8 cellular contexts compared by ENCODE assay signal in the genomic region with DNA sequence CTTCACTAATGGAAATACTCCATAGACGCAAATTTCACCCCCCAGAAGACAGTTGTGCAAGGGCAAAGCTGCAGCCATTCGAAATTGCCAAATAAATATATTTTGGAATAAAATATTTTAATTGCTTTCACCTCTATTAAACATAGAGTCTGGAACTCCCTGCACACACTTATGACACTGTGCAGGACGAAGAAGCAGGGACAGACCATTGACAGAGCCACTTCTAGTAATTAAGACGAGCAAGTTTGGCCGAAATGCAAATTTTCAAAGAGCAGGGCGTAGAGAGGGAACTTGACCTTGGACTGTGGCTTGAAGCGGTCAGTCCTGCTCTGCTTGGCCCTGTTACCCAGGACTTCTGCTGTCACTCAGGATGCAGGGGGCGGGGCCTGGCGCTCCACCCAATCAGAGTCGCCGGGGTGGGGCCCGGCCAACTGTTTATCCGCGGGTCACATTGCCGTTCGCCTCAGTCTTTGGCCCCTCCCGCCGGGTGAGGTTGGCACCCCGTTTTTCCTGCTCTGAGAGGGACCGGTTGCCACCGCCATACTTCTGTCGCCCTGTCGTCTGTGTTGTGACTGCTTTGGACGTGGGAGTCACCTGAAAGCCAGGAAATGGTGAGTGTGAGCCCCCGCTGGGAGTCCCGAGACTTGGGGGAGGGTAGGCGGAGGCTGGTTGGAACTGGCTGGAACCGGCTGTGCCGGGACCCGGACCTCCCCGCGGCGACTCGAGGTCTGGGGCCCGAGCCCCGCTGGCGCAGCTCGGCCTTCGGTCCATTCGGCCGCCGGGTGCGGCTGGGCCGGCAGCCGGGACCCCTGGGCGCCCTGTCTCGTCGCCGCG. TPM values are rescaled to one million over a fixed set of nuclear protein-coding genes. Genes with fewer than 3 reads are reported as not detected.
A peak's percentile ranks its signal among the peaks of the same experiment; 100 is the strongest.
DNase-seq lines count a peak whose midpoint lies in the region; ATAC-seq lines count a peak whose summit lies in the region.

Gene ZNF844 (plus strand): TSS at position 466 of the 834 bp plus-strand sequence. CDS start 143 bp downstream, at position 609.

- peak; percentile 95 for DNase-seq in D341Med (ENCODE audit: low spot score)
- DNase-seq in NCI-H1417 treated with DMSO at 0.1 percent for 48 hours (lab: John Stamatoyannopoulos, UW): peak; percentile 36
- DNase-seq in activated CD4-positive, alpha-beta T cell treated with anti-CD3 and anti-CD28 coated beads, Interleukin-2, amount 10 ng/mL, durations not matched to agents 24 days and 14 days: peak; percentile 77
- DNase-seq in cortex of kidney (lab: John Stamatoyannopoulos, UW): peak; percentile 42
- peak; percentile 88 for DNase-seq in stimulated activated CD4-positive, alpha-beta T cell treated with anti-CD3 and anti-CD28 coated beads, Interleukin-15, amount 100 ng/mL, for 24 hours
- DNase-seq in NCI-H2107 treated with DMSO at 0.1 percent for 48 hours (lab: John Stamatoyannopoulos, UW; ENCODE audit: unreplicated experiment): no peak

- H3K9me3 Mint-ChIP-seq in activated CD4-positive, alpha-beta T cell treated with anti-CD3 and anti-CD28 coated beads, Interleukin-2, amount 10 ng/mL, durations not matched to agents 24 days and 14 days: peaks cover 4% of the 10 kb centered on the region

- peaks cover 2% of the 10 kb centered on the region for H3K36me3 Mint-ChIP-seq in activated CD4-positive, alpha-beta T cell treated with anti-CD3 and anti-CD28 coated beads, Interleukin-2, amount 10 ng/mL, durations not matched to agents 24 days and 14 days (ENCODE audit: low read depth)

- no peaks in the 10 kb centered on the region for H3K27me3 ChIP-seq in layer of hippocampus (ENCODE audit: control insufficient read depth, insufficient read depth, low read length)

- peak within 1 kb of the TSS; percentile 60 for H3K27ac Mint-ChIP-seq in activated CD4-positive, alpha-beta T cell treated with anti-CD3 and anti-CD28 coated beads, Interleukin-2, amount 10 ng/mL, durations not matched to agents 24 days and 14 days

- ATAC-seq in GM21723 (IDR thresholded peaks at IDR 0.05; ENCODE audit: unreplicated experiment): peak; percentile 84

- H3K27me3 Mint-ChIP-seq in activated CD4-positive, alpha-beta T cell treated with anti-CD3 and anti-CD28 coated beads, Interleukin-2, amount 10 ng/mL, durations not matched to agents 24 days and 14 days: no peaks in the 10 kb centered on the region

- peak within 1 kb of the TSS; percentile 98 for H3K27ac ChIP-seq in layer of hippocampus (ENCODE audit: low read depth, low read length)

- intact Hi-C loops in activated CD4-positive, alpha-beta T cell treated with anti-CD3 and anti-CD28 coated beads, Interleukin-2, amount 10 ng/mL, durations not matched to agents 24 days and 14 days (cut with micrococcal nuclease): no loop called here

- H3K4me3 Mint-ChIP-seq in activated CD4-positive, alpha-beta T cell treated with anti-CD3 and anti-CD28 coated beads, Interleukin-2, amount 10 ng/mL, durations not matched to agents 24 days and 14 days: peak within 1 kb of the TSS; percentile 74

- H3K4me1 Mint-ChIP-seq in activated CD4-positive, alpha-beta T cell treated with anti-CD3 and anti-CD28 coated beads, Interleukin-2, amount 10 ng/mL, durations not matched to agents 24 days and 14 days: peaks cover 3% of the 10 kb centered on the region

RNA-seq across cellular contexts. Expression of gene ZNF844, which starts in this region (rescaled TPM):
- 0.59 and 0.93 TPM in 2 replicates for total RNA-seq in activated CD4-positive, alpha-beta T cell treated with anti-CD3 and anti-CD28 coated beads, Interleukin-2, amount 10 ng/mL, durations not matched to agents 24 days and 14 days

Comparison
In these comparisons a context has a peak if more than half of its experiments do, and no peak if none do; other contexts are left out.
1. Peak in DNase-seq in activated CD4-positive, alpha-beta T cell treated with anti-CD3 and anti-CD28 coated beads, Interleukin-2, amount 10 ng/mL, durations not matched to agents 24 days and 14 days; RNA of the gene not detected or under 1 TPM.